Comparison of ENCODE assay signal across 8 cellular contexts in the genomic region with DNA sequence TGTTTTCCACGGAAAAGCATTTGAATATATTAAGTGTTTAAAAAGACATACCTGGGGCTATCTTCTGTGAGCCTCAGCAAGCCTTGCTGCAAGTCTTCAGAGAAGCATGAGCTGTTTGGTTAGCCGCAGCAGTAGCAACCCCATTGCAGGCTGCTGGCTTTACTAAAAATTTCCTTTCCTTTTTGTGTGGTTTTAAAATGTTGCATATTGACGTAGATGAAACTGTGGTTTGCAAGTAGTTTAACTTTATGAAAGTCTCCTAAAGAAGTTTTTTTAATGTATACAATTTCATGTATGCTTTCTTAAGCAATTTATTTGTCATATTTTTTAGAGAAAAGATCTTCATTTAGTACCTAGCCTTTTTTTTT. TPM values are rescaled to one million over a fixed set of nuclear protein-coding genes. Genes with fewer than 3 reads are reported as not detected.
DNase-seq lines count a peak whose midpoint lies in the region; ATAC-seq and TF ChIP-seq lines count a peak whose summit lies in the region.

A gene with protein sequence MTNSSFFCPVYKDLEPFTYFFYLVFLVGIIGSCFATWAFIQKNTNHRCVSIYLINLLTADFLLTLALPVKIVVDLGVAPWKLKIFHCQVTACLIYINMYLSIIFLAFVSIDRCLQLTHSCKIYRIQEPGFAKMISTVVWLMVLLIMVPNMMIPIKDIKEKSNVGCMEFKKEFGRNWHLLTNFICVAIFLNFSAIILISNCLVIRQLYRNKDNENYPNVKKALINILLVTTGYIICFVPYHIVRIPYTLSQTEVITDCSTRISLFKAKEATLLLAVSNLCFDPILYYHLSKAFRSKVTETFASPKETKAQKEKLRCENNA (minus strand): TSS at position 164 of the 368 bp plus-strand sequence. CDS start 3,830 bp downstream, outside the sequence.

- H4K20me1 ChIP-seq in neural cell (ENCODE audit: insufficient read depth), result no peaks in the 10 kb centered on the region

- H3K27me3 ChIP-seq in neural cell (ENCODE audit: insufficient read depth, low read depth, low read length) (no peaks in the 10 kb centered on the region), BE2C (no peaks in the 10 kb centered on the region)

- H3F3A ChIP-seq in neural cell (ENCODE audit: insufficient read depth, low read length, poor library complexity, severe bottlenecking), result no peaks in the 10 kb centered on the region

- ATAC-seq in HG02798 (IDR thresholded peaks at IDR 0.05; ENCODE audit: poor library complexity, unreplicated experiment), result peak; percentile 90

- no peak for TF ChIP-seq RAD21 in neural cell (conservative IDR thresholded peaks at IDR 0.05)

- no peaks in the 10 kb centered on the region for H3K36me3 ChIP-seq in neural cell (ENCODE audit: insufficient read depth, low read length)
- H3K36me3 ChIP-seq in BE2C, result peaks cover 3% of the 10 kb centered on the region; the same call in 1 of the 2 replicates

- H3K4me3 ChIP-seq in neural cell (ENCODE audit: low read length) (no peak within 1 kb of the TSS), BE2C (ENCODE audit: low read depth, low read length) (no peak within 1 kb of the TSS)

- no peaks in the 10 kb centered on the region for H3K79me2 ChIP-seq in neural cell (replicated peaks; ENCODE audit: insufficient read depth, low read length)

- TF ChIP-seq CTCF in GM13976 (IDR thresholded peaks at IDR 0.05; ENCODE audit: borderline replicate concordance, control extremely low read depth, extremely low read depth, insufficient read depth, missing control alignments) (no peak), neural cell (IDR thresholded peaks at IDR 0.05; ENCODE audit: poor library complexity, severe bottlenecking) (no peak), BE2C (IDR thresholded peaks at IDR 0.05; ENCODE audit: low read depth, low read length) (no peak)

- H2AFZ ChIP-seq in neural cell (ENCODE audit: low read depth, low read length), result no peak within 1 kb of the TSS

- in situ Hi-C loops in GM13976 (cut with MboI; ENCODE audit: low sequenced_read_pairs, unreplicated experiment), result no loop called here

- no peak within 1 kb of the TSS for H3K9ac ChIP-seq in neural cell (ENCODE audit: low read length)

- H3K4me1 ChIP-seq in BE2C, result no peaks in the 10 kb centered on the region

- H3K9me2 ChIP-seq in neural cell (ENCODE audit: insufficient read depth, low read length), result no peaks in the 10 kb centered on the region

- peak within 1 kb of the TSS; percentile 25 for H3K27ac ChIP-seq in neural cell (ENCODE audit: low read length)

- peak; percentile 45 for DNase-seq in GM13976 (ENCODE audit: low spot score)
- DNase-seq in activated CD4-positive, alpha-beta T cell treated with anti-CD3 and anti-CD28 coated beads for 48 hours, result peak; percentile 72
- no peak for DNase-seq in BE2C
- DNase-seq in GOT3 (lab: John Stamatoyannopoulos, UW), result no peak
- no peak for DNase-seq in OCI-M1 (lab: John Stamatoyannopoulos, UW)
- no peak for DNase-seq in NOMO-1 treated with dmso at 0.1 percent for 144 hours (lab: John Stamatoyannopoulos, UW; ENCODE audit: unreplicated experiment)

- H3K4me2 ChIP-seq in neural cell (ENCODE audit: low read length), result no peak within 1 kb of the TSS

- H3K9me3 ChIP-seq in neural cell (ENCODE audit: low read length), result no peaks in the 10 kb centered on the region
- no peaks in the 10 kb centered on the region for H3K9me3 ChIP-seq in BE2C

- TF ChIP-seq EP300 in neural cell (conservative IDR thresholded peaks at IDR 0.05; ENCODE audit: poor library complexity, severe bottlenecking), result no peak

TF ChIP-seq in neural cell, 6 proteins besides CTCF, POLR2A, EP300 and RAD21:
- TF ChIP-seq POLR2AphosphoS5 (IDR thresholded peaks at IDR 0.05) (no peak), EZH2 (IDR thresholded peaks at IDR 0.05; ENCODE audit: borderline replicate concordance, insufficient read depth, low read length, poor library complexity, severe bottlenecking) (no peak), SMC3 (conservative IDR thresholded peaks at IDR 0.05; ENCODE audit: poor library complexity) (no peak), MXI1 (conservative IDR thresholded peaks at IDR 0.05; ENCODE audit: poor library complexity, severe bottlenecking) (no peak), TAF1 (IDR thresholded peaks at IDR 0.05; ENCODE audit: low read depth) (no peak)
- TF ChIP-seq, protein P1, sequence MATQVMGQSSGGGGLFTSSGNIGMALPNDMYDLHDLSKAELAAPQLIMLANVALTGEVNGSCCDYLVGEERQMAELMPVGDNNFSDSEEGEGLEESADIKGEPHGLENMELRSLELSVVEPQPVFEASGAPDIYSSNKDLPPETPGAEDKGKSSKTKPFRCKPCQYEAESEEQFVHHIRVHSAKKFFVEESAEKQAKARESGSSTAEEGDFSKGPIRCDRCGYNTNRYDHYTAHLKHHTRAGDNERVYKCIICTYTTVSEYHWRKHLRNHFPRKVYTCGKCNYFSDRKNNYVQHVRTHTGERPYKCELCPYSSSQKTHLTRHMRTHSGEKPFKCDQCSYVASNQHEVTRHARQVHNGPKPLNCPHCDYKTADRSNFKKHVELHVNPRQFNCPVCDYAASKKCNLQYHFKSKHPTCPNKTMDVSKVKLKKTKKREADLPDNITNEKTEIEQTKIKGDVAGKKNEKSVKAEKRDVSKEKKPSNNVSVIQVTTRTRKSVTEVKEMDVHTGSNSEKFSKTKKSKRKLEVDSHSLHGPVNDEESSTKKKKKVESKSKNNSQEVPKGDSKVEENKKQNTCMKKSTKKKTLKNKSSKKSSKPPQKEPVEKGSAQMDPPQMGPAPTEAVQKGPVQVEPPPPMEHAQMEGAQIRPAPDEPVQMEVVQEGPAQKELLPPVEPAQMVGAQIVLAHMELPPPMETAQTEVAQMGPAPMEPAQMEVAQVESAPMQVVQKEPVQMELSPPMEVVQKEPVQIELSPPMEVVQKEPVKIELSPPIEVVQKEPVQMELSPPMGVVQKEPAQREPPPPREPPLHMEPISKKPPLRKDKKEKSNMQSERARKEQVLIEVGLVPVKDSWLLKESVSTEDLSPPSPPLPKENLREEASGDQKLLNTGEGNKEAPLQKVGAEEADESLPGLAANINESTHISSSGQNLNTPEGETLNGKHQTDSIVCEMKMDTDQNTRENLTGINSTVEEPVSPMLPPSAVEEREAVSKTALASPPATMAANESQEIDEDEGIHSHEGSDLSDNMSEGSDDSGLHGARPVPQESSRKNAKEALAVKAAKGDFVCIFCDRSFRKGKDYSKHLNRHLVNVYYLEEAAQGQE (IDR thresholded peaks at IDR 0.05; ENCODE audit: borderline replicate concordance), result no peak

RNA-seq across cellular contexts. Expression of the gene that starts here (rescaled TPM):
- not detected in 2 replicates for polyA plus RNA-seq in neural cell
- polyA minus RNA-seq in neural cell, result not detected in 2 replicates
- not detected for polyA plus RNA-seq in BE2C (2012; ENCODE audit: insufficient read depth, insufficient read length, low read depth)

Comparison
In these comparisons a context has a peak if more than half of its experiments do, and no peak if none do; other contexts are left out.
1. DNase-seq: peak in GM13976 (single experiment) and activated CD4-positive, alpha-beta T cell treated with anti-CD3 and anti-CD28 coated beads for 48 hours (single experiment); none in BE2C (single experiment), GOT3 (single experiment), OCI-M1 (single experiment) and NOMO-1 treated with dmso at 0.1 percent for 144 hours (single experiment).